10 cellular contexts compared by ENCODE assay signal in the genomic region with DNA sequence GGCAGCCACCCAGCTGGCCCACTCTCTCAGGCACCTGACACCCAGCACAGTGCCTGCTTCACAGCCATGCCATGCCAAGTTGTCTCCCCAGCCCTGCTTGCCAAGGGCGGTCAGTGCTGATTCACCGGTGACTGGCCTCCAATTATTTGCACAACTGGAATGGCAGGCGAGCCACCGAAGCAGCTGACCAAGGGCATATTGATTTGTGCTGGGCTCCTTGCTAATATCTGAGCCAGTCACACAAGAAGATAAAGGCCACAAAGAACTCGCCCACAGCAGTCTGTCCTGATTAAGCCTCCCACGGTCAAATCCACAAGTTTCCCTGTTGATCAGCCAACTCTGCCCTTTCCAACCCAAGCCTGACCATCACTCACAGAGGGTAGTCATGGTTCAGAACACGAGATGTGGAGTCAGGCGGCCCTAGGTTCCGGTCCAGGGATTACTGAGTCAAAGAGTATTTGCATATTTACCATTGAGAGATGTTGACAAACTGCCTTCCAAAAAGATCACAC. TPM values are rescaled to one million over a fixed set of nuclear protein-coding genes. Genes with fewer than 3 reads are reported as not detected.
DNase-seq lines count a peak whose midpoint lies in the region; ATAC-seq and TF ChIP-seq lines count a peak whose summit lies in the region.
"Had no signal": no experiment of that assay in that cellular context is flagged by ENCODE, and none has a peak within 500 bp of the region (broad histone marks: within the 10 kb centered on the region; RNA-seq: fewer than 3 reads in every experiment).

No MANE protein-coding gene starts in this region.

- no peak overlapping the region for H3K27ac Mint-ChIP-seq in chondrocyte (ENCODE audit: unreplicated experiment)
- no peak overlapping the region for H3K27ac Mint-ChIP-seq in activated T-helper 17 cell treated with anti-CD3 and anti-CD28 coated beads, Interleukin-2, amount 50 U/mL, for 72 hours

- WGBS in adrenal gland, 4 donors, result 39 to 65% (median 43%) methylated on average over 6 to 9 of the region's 9 CpGs

- no peaks in the 10 kb centered on the region for H3K4me1 Mint-ChIP-seq in chondrocyte (ENCODE audit: low read depth)
- H3K4me1 Mint-ChIP-seq in activated T-helper 17 cell treated with anti-CD3 and anti-CD28 coated beads, Interleukin-2, amount 50 U/mL, for 72 hours, result peaks cover 10% of the 10 kb centered on the region

- no peaks in the 10 kb centered on the region for H3K27me3 Mint-ChIP-seq in chondrocyte (ENCODE audit: low read depth)
- H3K27me3 Mint-ChIP-seq in activated T-helper 17 cell treated with anti-CD3 and anti-CD28 coated beads, Interleukin-2, amount 50 U/mL, for 72 hours, result no peaks in the 10 kb centered on the region

- H3K36me3 Mint-ChIP-seq in chondrocyte (ENCODE audit: low read depth), result no peaks in the 10 kb centered on the region
- no peaks in the 10 kb centered on the region for H3K36me3 Mint-ChIP-seq in activated T-helper 17 cell treated with anti-CD3 and anti-CD28 coated beads, Interleukin-2, amount 50 U/mL, for 72 hours (ENCODE audit: low read depth)

- ATAC-seq in HG03108 (IDR thresholded peaks at IDR 0.05; ENCODE audit: unreplicated experiment), result peak; percentile 30
- ATAC-seq in left lobe of liver, result peak; percentile 74
- no peak for ATAC-seq in activated T-helper 17 cell treated with anti-CD3 and anti-CD28 coated beads, Interleukin-2, amount 50 U/mL, for 72 hours (replicated peaks)

- H3K36me3 ChIP-seq in adrenal gland (replicated peaks in 1 of 2) (no peaks in the 10 kb centered on the region), HAP-1 (replicated peaks) (no peaks in the 10 kb centered on the region)

- DNase-seq in AG20443 (ENCODE audit: low spot score), result peak; percentile 82
- peak; percentile 87 to 97 (median 96) for DNase-seq in adrenal gland
- peak; percentile 96 for DNase-seq in left lobe of liver (ENCODE audit: low spot score)
- DNase-seq in chondrocyte (ENCODE audit: low spot score), result no peak
- no peak for DNase-seq in HAP-1 (ENCODE audit: low spot score in 2 of 2)
- DNase-seq in 8988T, result no peak
- DNase-seq: SIG-M5 had no signal

- H3K4me3 Mint-ChIP-seq in chondrocyte (ENCODE audit: unreplicated experiment), result no peak overlapping the region
- H3K4me3 Mint-ChIP-seq in activated T-helper 17 cell treated with anti-CD3 and anti-CD28 coated beads, Interleukin-2, amount 50 U/mL, for 72 hours, result no peak overlapping the region

- H3K4me3 ChIP-seq in adrenal gland, result no peak overlapping the region
- no peak overlapping the region for H3K4me3 ChIP-seq in HAP-1

- H3K27me3 ChIP-seq in adrenal gland, result no peaks in the 10 kb centered on the region
- H3K27me3 ChIP-seq in HAP-1 (ENCODE audit: low read depth), result no peaks in the 10 kb centered on the region

- peaks cover 7% of the 10 kb centered on the region in 2 donors for H3K4me1 ChIP-seq in adrenal gland (replicated peaks in 1 of 2)
- H3K4me1 ChIP-seq in HAP-1, result no peaks in the 10 kb centered on the region

- H3K27ac ChIP-seq in adrenal gland, result peak overlapping the region; percentile 72 to 86 (median 77)

- in situ Hi-C loops in HAP-1 (cut with MboI; ENCODE audit: low sequenced_read_pairs), result no loop called here

- TF ChIP-seq POLR2A in adrenal gland (IDR thresholded peaks at IDR 0.05), result peak in 1 of 2 donors; percentile 72

- no peaks in the 10 kb centered on the region for H3K9me3 ChIP-seq in adrenal gland (replicated peaks in 1 of 3)
- no peaks in the 10 kb centered on the region for H3K9me3 ChIP-seq in HAP-1

- TF ChIP-seq CTCF in adrenal gland (IDR thresholded peaks at IDR 0.05) (no peak), chondrocyte (IDR thresholded peaks at IDR 0.05) (no peak)

- intact Hi-C loops in adrenal gland (cut with DNase I), result no loop called here

- no peaks in the 10 kb centered on the region for H3K9me3 Mint-ChIP-seq in chondrocyte (ENCODE audit: low read depth)
- no peaks in the 10 kb centered on the region for H3K9me3 Mint-ChIP-seq in activated T-helper 17 cell treated with anti-CD3 and anti-CD28 coated beads, Interleukin-2, amount 50 U/mL, for 72 hours
- H3K9me3 Mint-ChIP-seq: neural crest cell had no signal

RNA-seq across cellular contexts. Expression of a gene that starts 6.4 kb away (rescaled TPM):
- 100 to 1,000 TPM in 2 of 8 donors, 10 to 100 TPM in 6; 35.6 to 179 (median 72.0) TPM for total RNA-seq in adrenal gland
- polyA plus RNA-seq in adrenal gland, result 10 to 100 TPM; 24.5 to 49.5 (median 32.6) TPM
- total RNA-seq in left lobe of liver, result 42.5 TPM
- total RNA-seq in chondrocyte, result 39.4 to 63.0 TPM (median 61.8 TPM) in 3 replicates
- 10 to 100 TPM; 29.6 to 37.8 TPM for total RNA-seq in activated T-helper 17 cell treated with anti-CD3 and anti-CD28 coated beads, Interleukin-2, amount 50 U/mL, for 72 hours

RNA-seq across cellular contexts. Expression of a gene that starts 49.5 kb away (rescaled TPM):
- total RNA-seq in adrenal gland (10 to 100 TPM; 18.4 to 46.8 (median 31.4) TPM), left lobe of liver (12.4 TPM), chondrocyte (26.3 to 28.9 TPM (median 27.8 TPM) in 3 replicates)
- polyA plus RNA-seq in adrenal gland, result 10 to 100 TPM; 32.9 to 36.5 (median 35.6) TPM
- total RNA-seq in activated T-helper 17 cell treated with anti-CD3 and anti-CD28 coated beads, Interleukin-2, amount 50 U/mL, for 72 hours, result 10 to 100 TPM; 29.4 to 54.5 TPM

RNA-seq across cellular contexts. Expression of a gene that starts 56.6 kb away (rescaled TPM):
- total RNA-seq in adrenal gland (1 to 10 TPM in 2 of 8 donors, under 1 TPM in 3, not detected in 3; 0.19 to 2.3 (median 0.83) TPM), left lobe of liver (0.40 TPM), chondrocyte (1.4 to 4.3 TPM (median 2.7 TPM) in 3 replicates)
- polyA plus RNA-seq in adrenal gland, result 1 to 10 TPM in 1 of 3 donors, under 1 TPM in 2; 0.22 to 1.5 (median 0.54) TPM
- total RNA-seq in activated T-helper 17 cell treated with anti-CD3 and anti-CD28 coated beads, Interleukin-2, amount 50 U/mL, for 72 hours, result 1 to 10 TPM; 2.6 to 3.7 TPM

Comparison
In these comparisons a context has a peak if more than half of its experiments do, and no peak if none do; other contexts are left out.
1. DNase-seq: peak in AG20443 (single experiment), adrenal gland (7 of 7) and left lobe of liver (single experiment); none in chondrocyte (single experiment), HAP-1 (0 of 2) and 8988T (single experiment).